Comparison of ENCODE assay signal across 8 cellular contexts in genomic region chr1:151790071-151790939, GRCh38. TPM values are rescaled to one million over a fixed set of nuclear protein-coding genes. Genes with fewer than 3 reads are reported as not detected.
A peak's percentile ranks its signal among the peaks of the same experiment; 100 is the strongest.
DNase-seq lines count a peak whose midpoint lies in the region; ATAC-seq and TF ChIP-seq lines count a peak whose summit lies in the region.

TDRKH (minus strand) TSS chr1:151790500; CDS start chr1:151783022, 7,478 bp downstream.

- no peaks in the 10 kb centered on the region for H3K36me3 ChIP-seq in GM23338 (ENCODE audit: insufficient read depth)

- intact Hi-C loops in natural killer cell (cut with micrococcal nuclease), result loop anchor here (1.0 to 2.0 kb wide), 3 partner anchors 27 to 510 kb away; partner anchors contain the start of gene MRPL9

- peak within 1 kb of the TSS; percentile 85 for H3K4me3 Mint-ChIP-seq in GM23338
- H3K4me3 Mint-ChIP-seq in activated T-helper 17 cell treated with anti-CD3 and anti-CD28 coated beads, Interleukin-2, amount 50 U/mL, for 72 hours, result peak within 1 kb of the TSS; percentile 95
- H3K4me3 Mint-ChIP-seq in natural killer cell, result peak within 1 kb of the TSS; percentile 100

- H4K20me1 ChIP-seq in GM23338 (replicated peaks; ENCODE audit: insufficient read depth), result no peaks in the 10 kb centered on the region

- H3K79me2 ChIP-seq in GM23338 (replicated peaks; ENCODE audit: insufficient read depth), result peaks cover 2% of the 10 kb centered on the region; the same call in 1 of the 2 replicates

- no peaks in the 10 kb centered on the region for H3K9me2 ChIP-seq in GM23338 (ENCODE audit: insufficient read depth)

- peaks cover 6% of the 10 kb centered on the region; the same call in 1 of the 2 replicates for H3F3A ChIP-seq in GM23338 (replicated peaks; ENCODE audit: low read depth)

- H3K27ac Mint-ChIP-seq in GM23338 (peak within 1 kb of the TSS; percentile 78), natural killer cell (peak within 1 kb of the TSS; percentile 93 to 94)
- peak within 1 kb of the TSS; percentile 87 for H3K27ac Mint-ChIP-seq in activated T-helper 17 cell treated with anti-CD3 and anti-CD28 coated beads, Interleukin-2, amount 50 U/mL, for 72 hours

- no peaks in the 10 kb centered on the region for H3K27me3 ChIP-seq in GM23338 (ENCODE audit: insufficient read depth)

- H3K27me3 Mint-ChIP-seq in GM23338 (ENCODE audit: insufficient read depth, low read depth, poor library complexity) (peaks cover 6% of the 10 kb centered on the region), natural killer cell (ENCODE audit: low read depth in 2 of 2) (no peaks in the 10 kb centered on the region)
- no peaks in the 10 kb centered on the region for H3K27me3 Mint-ChIP-seq in activated T-helper 17 cell treated with anti-CD3 and anti-CD28 coated beads, Interleukin-2, amount 50 U/mL, for 72 hours

- peak within 1 kb of the TSS; percentile 87; the same call in 1 of the 2 replicates for H3K27ac ChIP-seq in GM23338 (ENCODE audit: low read depth)

- H3K4me3 ChIP-seq in GM23338, result peak within 1 kb of the TSS; percentile 76

- peaks cover 11% of the 10 kb centered on the region; the same call in 2 of the 3 replicates for H3K4me1 Mint-ChIP-seq in GM23338
- H3K4me1 Mint-ChIP-seq in activated T-helper 17 cell treated with anti-CD3 and anti-CD28 coated beads, Interleukin-2, amount 50 U/mL, for 72 hours, result peaks cover 10% of the 10 kb centered on the region
- peaks cover 20 to 34% of the 10 kb centered on the region in 2 donors for H3K4me1 Mint-ChIP-seq in natural killer cell

- TF ChIP-seq CTCF in GM23338 (conservative IDR thresholded peaks at IDR 0.05; ENCODE audit: low read depth in 2 of 2), result peak; percentile 15 to 43; a peak in 3 of 4 replicates
- peak; percentile 17 for TF ChIP-seq CTCF in natural killer cell (IDR thresholded peaks at IDR 0.05)

- peak within 1 kb of the TSS; percentile 90 for H3K4me2 ChIP-seq in GM23338

- H3K36me3 Mint-ChIP-seq in GM23338 (ENCODE audit: low read depth) (no peaks in the 10 kb centered on the region), natural killer cell (peaks cover 7% of the 10 kb centered on the region)
- peaks cover 4% of the 10 kb centered on the region for H3K36me3 Mint-ChIP-seq in activated T-helper 17 cell treated with anti-CD3 and anti-CD28 coated beads, Interleukin-2, amount 50 U/mL, for 72 hours (ENCODE audit: low read depth)

- peak within 1 kb of the TSS; percentile 48 for H2AFZ ChIP-seq in GM23338

- H3K9me3 Mint-ChIP-seq in GM23338, result peaks cover 2% of the 10 kb centered on the region; the same call in 1 of the 3 replicates
- H3K9me3 Mint-ChIP-seq in activated T-helper 17 cell treated with anti-CD3 and anti-CD28 coated beads, Interleukin-2, amount 50 U/mL, for 72 hours, result no peaks in the 10 kb centered on the region
- no peaks in the 10 kb centered on the region for H3K9me3 Mint-ChIP-seq in natural killer cell

- H3K4me1 ChIP-seq in GM23338 (ENCODE audit: insufficient read depth), result peaks cover 11% of the 10 kb centered on the region

- peak; percentile 96 for ATAC-seq in GM23338
- peak; percentile 98 for ATAC-seq in activated T-helper 17 cell treated with anti-CD3 and anti-CD28 coated beads, Interleukin-2, amount 50 U/mL, for 72 hours (replicated peaks)
- ATAC-seq in natural killer cell, result peak; percentile 92 to 98 (median 94)

- peak; percentile 100 for DNase-seq in EH (ENCODE audit: low read depth)
- peak; percentile 99 for DNase-seq in GM23338 (ENCODE audit: low spot score)
- peak; percentile 99 for DNase-seq in LHCN-M2 (ENCODE audit: low read depth)
- DNase-seq in RPMI8226, result peak; percentile 99
- peak; percentile 98 for DNase-seq in fibroblast of peridontal ligament (ENCODE audit: extremely low read depth)
- peak; percentile 96 for DNase-seq in natural killer cell
- DNase-seq in stimulated activated naive CD4-positive, alpha-beta T cell treated with Interleukin-2 at 50 U/mL for 16 hours (lab: John Stamatoyannopoulos, UW), result peak; percentile 99

TF ChIP-seq in GM23338, 12 proteins besides CTCF, POLR2A, EP300 and RAD21:
- no peak for TF ChIP-seq ZNF331 (CRISPR knock-in tag; IDR thresholded peaks at IDR 0.05; ENCODE audit: low read depth)
- TF ChIP-seq POLR2AphosphoS5 (IDR thresholded peaks at IDR 0.05; ENCODE audit: low read depth), result peak; percentile 86
- peak; percentile 45; the same call in 1 of the 2 replicates for TF ChIP-seq ETS1 (IDR thresholded peaks at IDR 0.05)
- TF ChIP-seq CREB1 (CRISPR knock-in tag; IDR thresholded peaks at IDR 0.05; ENCODE audit: low read depth), result peak; percentile 64; the same call in 1 of the 2 replicates
- peak; percentile 30 for TF ChIP-seq REST (IDR thresholded peaks at IDR 0.05; ENCODE audit: unreplicated experiment)
TF ChIP-seq in GM23338: peak in this region for 4.

RNA-seq across cellular contexts. Expression of gene TDRKH, which starts in this region (rescaled TPM):
- total RNA-seq in GM23338 (2014; rRNA removed; shearing (Covaris generic)), result 19.6 and 25.6 TPM in 2 replicates
- 8.9 and 10.2 TPM in 2 replicates for polyA plus RNA-seq in GM23338 (2016; fragmentation: Nextera tagmentation; extraction: Ambion mirVana)
- total RNA-seq in LHCN-M2 (2014; rRNA removed) (1.0 and 1.9 TPM in 2 replicates), natural killer cell (10 to 100 TPM in 1 of 3 donors, 1 to 10 TPM in 2; 6.3 to 14.5 (median 8.0) TPM)
- polyA plus RNA-seq in LHCN-M2 (2012), result 1.5 TPM
- total RNA-seq in activated T-helper 17 cell treated with anti-CD3 and anti-CD28 coated beads, Interleukin-2, amount 50 U/mL, for 72 hours, result 10 to 100 TPM; 20.3 to 21.8 TPM

Comparison
In these comparisons a context has a peak if more than half of its experiments do, and no peak if none do; other contexts are left out.
1. Peak in every context shown above with its lines: DNase-seq, ATAC-seq, H3K4me3 ChIP-seq and H3K27ac ChIP-seq.